Comparison of ENCODE assay signal across 1 cellular context in the genomic region with DNA sequence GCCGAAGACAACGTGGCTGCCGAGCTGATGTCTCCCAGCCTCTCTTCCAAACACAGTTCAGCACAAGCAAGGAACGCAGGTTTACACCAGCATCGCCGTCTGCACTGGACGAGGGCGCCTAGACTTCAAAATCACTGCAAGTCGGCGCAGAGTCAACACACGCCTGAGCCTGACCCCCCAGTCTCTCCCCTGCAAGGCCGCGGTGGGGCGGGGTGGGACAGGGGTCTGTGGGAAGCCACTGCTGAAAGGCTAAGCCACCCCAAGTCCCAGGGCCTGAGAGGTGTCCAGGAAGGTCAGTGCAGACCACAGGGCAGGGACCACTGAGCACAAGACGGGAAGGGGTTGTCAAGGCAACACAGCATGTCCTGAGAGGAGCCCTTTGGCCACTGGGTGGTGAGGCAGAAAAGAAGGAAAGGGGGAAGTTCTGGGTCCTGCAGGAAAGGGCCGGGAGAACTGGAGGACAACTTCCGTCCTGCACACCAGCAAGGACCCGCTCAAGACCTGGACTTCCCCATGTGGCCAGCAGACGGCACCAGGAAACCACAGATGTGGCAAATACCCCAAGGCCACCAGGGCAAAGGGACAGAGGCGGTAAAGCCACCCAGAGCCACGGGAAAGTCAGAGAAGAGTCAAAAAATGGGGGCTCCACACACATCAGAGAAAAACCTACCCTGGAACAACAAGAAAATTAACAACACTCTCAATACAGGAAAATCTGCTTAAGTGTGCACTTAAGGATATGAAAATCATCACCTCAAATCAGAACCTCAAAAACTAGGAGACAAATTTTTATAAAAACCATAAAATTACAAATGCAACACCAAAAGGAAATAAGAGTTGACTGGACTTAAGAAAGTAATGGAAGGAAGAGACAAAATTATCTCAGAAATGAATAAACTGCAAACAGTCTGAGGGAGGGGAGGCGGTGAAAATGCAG.
A peak's percentile ranks its signal among the peaks of the same experiment; 100 is the strongest.
TF ChIP-seq lines count a peak whose summit lies in the region.

No MANE protein-coding gene starts in this region.

TF ChIP-seq in HepG2, 621 proteins besides CTCF, POLR2A, EP300 and RAD21 (continued from another document and continues in another):
- TF ChIP-seq, protein P1, sequence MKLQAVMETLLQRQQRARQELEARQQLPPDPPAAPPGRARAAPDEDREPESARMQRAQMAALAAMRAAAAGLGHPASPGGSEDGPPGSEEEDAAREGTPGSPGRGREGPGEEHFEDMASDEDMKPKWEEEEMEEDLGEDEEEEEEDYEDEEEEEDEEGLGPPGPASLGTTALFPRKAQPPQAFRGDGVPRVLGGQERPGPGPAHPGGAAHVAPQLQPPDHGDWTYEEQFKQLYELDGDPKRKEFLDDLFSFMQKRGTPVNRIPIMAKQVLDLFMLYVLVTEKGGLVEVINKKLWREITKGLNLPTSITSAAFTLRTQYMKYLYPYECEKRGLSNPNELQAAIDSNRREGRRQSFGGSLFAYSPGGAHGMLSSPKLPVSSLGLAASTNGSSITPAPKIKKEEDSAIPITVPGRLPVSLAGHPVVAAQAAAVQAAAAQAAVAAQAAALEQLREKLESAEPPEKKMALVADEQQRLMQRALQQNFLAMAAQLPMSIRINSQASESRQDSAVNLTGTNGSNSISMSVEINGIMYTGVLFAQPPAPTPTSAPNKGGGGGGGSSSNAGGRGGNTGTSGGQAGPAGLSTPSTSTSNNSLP (IDR thresholded peaks at IDR 0.05; ENCODE audit: low read depth, low read length), result no peak
- TF ChIP-seq MTA3 (CRISPR knock-in tag; IDR thresholded peaks at IDR 0.05) (no peak), MYC (CRISPR knock-in tag; IDR thresholded peaks at IDR 0.05; ENCODE audit: borderline replicate concordance) (no peak; the same call in 1 of the 2 replicates), CREM (IDR thresholded peaks at IDR 0.05) (no peak), CREM (CRISPR knock-in tag; IDR thresholded peaks at IDR 0.05) (no peak), MEIS2 (CRISPR knock-in tag; IDR thresholded peaks at IDR 0.05) (no peak), RORA (CRISPR knock-in tag; IDR thresholded peaks at IDR 0.05) (no peak), RFXANK (CRISPR knock-in tag; IDR thresholded peaks at IDR 0.05) (no peak), JUN (CRISPR knock-in tag; IDR thresholded peaks at IDR 0.05) (no peak), NAIF1 (CRISPR knock-in tag; IDR thresholded peaks at IDR 0.05; ENCODE audit: borderline replicate concordance) (no peak), ZBTB7A (CRISPR knock-in tag; IDR thresholded peaks at IDR 0.05) (0 out of 2 replicates have a peak, but pooled peaks have one; percentile 35), ZFP36L2 (CRISPR knock-in tag; IDR thresholded peaks at IDR 0.05) (no peak), MED13 (CRISPR knock-in tag; IDR thresholded peaks at IDR 0.05) (no peak), ZNF615 (CRISPR knock-in tag; IDR thresholded peaks at IDR 0.05; ENCODE audit: borderline replicate concordance) (no peak), ZNF329 (CRISPR knock-in tag; IDR thresholded peaks at IDR 0.05; ENCODE audit: low read depth) (no peak), ZNF274 (CRISPR knock-in tag; IDR thresholded peaks at IDR 0.05) (peak; percentile 70; the same call in 1 of the 2 replicates), ZNF317 (CRISPR knock-in tag; IDR thresholded peaks at IDR 0.05) (0 out of 2 replicates have a peak, but pooled peaks have one; percentile 29), HDAC1 (CRISPR knock-in tag; IDR thresholded peaks at IDR 0.05) (no peak), SATB2 (CRISPR knock-in tag; IDR thresholded peaks at IDR 0.05) (no peak), ZNF124 (CRISPR knock-in tag; IDR thresholded peaks at IDR 0.05) (no peak), TGIF2 (CRISPR knock-in tag; IDR thresholded peaks at IDR 0.05) (no peak), GABPB1 (CRISPR knock-in tag; IDR thresholded peaks at IDR 0.05) (no peak)
- TF ChIP-seq, protein P2, sequence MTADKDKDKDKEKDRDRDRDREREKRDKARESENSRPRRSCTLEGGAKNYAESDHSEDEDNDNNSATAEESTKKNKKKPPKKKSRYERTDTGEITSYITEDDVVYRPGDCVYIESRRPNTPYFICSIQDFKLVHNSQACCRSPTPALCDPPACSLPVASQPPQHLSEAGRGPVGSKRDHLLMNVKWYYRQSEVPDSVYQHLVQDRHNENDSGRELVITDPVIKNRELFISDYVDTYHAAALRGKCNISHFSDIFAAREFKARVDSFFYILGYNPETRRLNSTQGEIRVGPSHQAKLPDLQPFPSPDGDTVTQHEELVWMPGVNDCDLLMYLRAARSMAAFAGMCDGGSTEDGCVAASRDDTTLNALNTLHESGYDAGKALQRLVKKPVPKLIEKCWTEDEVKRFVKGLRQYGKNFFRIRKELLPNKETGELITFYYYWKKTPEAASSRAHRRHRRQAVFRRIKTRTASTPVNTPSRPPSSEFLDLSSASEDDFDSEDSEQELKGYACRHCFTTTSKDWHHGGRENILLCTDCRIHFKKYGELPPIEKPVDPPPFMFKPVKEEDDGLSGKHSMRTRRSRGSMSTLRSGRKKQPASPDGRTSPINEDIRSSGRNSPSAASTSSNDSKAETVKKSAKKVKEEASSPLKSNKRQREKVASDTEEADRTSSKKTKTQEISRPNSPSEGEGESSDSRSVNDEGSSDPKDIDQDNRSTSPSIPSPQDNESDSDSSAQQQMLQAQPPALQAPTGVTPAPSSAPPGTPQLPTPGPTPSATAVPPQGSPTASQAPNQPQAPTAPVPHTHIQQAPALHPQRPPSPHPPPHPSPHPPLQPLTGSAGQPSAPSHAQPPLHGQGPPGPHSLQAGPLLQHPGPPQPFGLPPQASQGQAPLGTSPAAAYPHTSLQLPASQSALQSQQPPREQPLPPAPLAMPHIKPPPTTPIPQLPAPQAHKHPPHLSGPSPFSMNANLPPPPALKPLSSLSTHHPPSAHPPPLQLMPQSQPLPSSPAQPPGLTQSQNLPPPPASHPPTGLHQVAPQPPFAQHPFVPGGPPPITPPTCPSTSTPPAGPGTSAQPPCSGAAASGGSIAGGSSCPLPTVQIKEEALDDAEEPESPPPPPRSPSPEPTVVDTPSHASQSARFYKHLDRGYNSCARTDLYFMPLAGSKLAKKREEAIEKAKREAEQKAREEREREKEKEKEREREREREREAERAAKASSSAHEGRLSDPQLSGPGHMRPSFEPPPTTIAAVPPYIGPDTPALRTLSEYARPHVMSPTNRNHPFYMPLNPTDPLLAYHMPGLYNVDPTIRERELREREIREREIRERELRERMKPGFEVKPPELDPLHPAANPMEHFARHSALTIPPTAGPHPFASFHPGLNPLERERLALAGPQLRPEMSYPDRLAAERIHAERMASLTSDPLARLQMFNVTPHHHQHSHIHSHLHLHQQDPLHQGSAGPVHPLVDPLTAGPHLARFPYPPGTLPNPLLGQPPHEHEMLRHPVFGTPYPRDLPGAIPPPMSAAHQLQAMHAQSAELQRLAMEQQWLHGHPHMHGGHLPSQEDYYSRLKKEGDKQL (CRISPR knock-in tag; IDR thresholded peaks at IDR 0.05; ENCODE audit: low read depth), result no peak
- TF ChIP-seq, protein P3, sequence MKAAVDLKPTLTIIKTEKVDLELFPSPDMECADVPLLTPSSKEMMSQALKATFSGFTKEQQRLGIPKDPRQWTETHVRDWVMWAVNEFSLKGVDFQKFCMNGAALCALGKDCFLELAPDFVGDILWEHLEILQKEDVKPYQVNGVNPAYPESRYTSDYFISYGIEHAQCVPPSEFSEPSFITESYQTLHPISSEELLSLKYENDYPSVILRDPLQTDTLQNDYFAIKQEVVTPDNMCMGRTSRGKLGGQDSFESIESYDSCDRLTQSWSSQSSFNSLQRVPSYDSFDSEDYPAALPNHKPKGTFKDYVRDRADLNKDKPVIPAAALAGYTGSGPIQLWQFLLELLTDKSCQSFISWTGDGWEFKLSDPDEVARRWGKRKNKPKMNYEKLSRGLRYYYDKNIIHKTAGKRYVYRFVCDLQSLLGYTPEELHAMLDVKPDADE (CRISPR knock-in tag; IDR thresholded peaks at IDR 0.05), result no peak
- TF ChIP-seq, protein P4, sequence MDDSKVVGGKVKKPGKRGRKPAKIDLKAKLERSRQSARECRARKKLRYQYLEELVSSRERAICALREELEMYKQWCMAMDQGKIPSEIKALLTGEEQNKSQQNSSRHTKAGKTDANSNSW (CRISPR knock-in tag; IDR thresholded peaks at IDR 0.05; ENCODE audit: borderline replicate concordance), result no peak
- TF ChIP-seq, protein P5, sequence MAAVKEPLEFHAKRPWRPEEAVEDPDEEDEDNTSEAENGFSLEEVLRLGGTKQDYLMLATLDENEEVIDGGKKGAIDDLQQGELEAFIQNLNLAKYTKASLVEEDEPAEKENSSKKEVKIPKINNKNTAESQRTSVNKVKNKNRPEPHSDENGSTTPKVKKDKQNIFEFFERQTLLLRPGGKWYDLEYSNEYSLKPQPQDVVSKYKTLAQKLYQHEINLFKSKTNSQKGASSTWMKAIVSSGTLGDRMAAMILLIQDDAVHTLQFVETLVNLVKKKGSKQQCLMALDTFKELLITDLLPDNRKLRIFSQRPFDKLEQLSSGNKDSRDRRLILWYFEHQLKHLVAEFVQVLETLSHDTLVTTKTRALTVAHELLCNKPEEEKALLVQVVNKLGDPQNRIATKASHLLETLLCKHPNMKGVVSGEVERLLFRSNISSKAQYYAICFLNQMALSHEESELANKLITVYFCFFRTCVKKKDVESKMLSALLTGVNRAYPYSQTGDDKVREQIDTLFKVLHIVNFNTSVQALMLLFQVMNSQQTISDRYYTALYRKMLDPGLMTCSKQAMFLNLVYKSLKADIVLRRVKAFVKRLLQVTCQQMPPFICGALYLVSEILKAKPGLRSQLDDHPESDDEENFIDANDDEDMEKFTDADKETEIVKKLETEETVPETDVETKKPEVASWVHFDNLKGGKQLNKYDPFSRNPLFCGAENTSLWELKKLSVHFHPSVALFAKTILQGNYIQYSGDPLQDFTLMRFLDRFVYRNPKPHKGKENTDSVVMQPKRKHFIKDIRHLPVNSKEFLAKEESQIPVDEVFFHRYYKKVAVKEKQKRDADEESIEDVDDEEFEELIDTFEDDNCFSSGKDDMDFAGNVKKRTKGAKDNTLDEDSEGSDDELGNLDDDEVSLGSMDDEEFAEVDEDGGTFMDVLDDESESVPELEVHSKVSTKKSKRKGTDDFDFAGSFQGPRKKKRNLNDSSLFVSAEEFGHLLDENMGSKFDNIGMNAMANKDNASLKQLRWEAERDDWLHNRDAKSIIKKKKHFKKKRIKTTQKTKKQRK (IDR thresholded peaks at IDR 0.05; ENCODE audit: low read length), result no peak
- TF ChIP-seq, protein P6, sequence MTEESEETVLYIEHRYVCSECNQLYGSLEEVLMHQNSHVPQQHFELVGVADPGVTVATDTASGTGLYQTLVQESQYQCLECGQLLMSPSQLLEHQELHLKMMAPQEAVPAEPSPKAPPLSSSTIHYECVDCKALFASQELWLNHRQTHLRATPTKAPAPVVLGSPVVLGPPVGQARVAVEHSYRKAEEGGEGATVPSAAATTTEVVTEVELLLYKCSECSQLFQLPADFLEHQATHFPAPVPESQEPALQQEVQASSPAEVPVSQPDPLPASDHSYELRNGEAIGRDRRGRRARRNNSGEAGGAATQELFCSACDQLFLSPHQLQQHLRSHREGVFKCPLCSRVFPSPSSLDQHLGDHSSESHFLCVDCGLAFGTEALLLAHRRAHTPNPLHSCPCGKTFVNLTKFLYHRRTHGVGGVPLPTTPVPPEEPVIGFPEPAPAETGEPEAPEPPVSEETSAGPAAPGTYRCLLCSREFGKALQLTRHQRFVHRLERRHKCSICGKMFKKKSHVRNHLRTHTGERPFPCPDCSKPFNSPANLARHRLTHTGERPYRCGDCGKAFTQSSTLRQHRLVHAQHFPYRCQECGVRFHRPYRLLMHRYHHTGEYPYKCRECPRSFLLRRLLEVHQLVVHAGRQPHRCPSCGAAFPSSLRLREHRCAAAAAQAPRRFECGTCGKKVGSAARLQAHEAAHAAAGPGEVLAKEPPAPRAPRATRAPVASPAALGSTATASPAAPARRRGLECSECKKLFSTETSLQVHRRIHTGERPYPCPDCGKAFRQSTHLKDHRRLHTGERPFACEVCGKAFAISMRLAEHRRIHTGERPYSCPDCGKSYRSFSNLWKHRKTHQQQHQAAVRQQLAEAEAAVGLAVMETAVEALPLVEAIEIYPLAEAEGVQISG (CRISPR knock-in tag; IDR thresholded peaks at IDR 0.05), result 0 out of 2 replicates have a peak, but pooled peaks have one; percentile 15
- TF ChIP-seq, protein P7, sequence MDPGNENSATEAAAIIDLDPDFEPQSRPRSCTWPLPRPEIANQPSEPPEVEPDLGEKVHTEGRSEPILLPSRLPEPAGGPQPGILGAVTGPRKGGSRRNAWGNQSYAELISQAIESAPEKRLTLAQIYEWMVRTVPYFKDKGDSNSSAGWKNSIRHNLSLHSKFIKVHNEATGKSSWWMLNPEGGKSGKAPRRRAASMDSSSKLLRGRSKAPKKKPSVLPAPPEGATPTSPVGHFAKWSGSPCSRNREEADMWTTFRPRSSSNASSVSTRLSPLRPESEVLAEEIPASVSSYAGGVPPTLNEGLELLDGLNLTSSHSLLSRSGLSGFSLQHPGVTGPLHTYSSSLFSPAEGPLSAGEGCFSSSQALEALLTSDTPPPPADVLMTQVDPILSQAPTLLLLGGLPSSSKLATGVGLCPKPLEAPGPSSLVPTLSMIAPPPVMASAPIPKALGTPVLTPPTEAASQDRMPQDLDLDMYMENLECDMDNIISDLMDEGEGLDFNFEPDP (CRISPR knock-in tag; conservative IDR thresholded peaks at IDR 0.05), result no peak
- TF ChIP-seq, protein P8, sequence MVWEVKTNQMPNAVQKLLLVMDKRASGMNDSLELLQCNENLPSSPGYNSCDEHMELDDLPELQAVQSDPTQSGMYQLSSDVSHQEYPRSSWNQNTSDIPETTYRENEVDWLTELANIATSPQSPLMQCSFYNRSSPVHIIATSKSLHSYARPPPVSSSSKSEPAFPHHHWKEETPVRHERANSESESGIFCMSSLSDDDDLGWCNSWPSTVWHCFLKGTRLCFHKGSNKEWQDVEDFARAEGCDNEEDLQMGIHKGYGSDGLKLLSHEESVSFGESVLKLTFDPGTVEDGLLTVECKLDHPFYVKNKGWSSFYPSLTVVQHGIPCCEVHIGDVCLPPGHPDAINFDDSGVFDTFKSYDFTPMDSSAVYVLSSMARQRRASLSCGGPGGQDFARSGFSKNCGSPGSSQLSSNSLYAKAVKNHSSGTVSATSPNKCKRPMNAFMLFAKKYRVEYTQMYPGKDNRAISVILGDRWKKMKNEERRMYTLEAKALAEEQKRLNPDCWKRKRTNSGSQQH (CRISPR knock-in tag; IDR thresholded peaks at IDR 0.05; ENCODE audit: low read depth), result no peak
- TF ChIP-seq, protein P9, sequence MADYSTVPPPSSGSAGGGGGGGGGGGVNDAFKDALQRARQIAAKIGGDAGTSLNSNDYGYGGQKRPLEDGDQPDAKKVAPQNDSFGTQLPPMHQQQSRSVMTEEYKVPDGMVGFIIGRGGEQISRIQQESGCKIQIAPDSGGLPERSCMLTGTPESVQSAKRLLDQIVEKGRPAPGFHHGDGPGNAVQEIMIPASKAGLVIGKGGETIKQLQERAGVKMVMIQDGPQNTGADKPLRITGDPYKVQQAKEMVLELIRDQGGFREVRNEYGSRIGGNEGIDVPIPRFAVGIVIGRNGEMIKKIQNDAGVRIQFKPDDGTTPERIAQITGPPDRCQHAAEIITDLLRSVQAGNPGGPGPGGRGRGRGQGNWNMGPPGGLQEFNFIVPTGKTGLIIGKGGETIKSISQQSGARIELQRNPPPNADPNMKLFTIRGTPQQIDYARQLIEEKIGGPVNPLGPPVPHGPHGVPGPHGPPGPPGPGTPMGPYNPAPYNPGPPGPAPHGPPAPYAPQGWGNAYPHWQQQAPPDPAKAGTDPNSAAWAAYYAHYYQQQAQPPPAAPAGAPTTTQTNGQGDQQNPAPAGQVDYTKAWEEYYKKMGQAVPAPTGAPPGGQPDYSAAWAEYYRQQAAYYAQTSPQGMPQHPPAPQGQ (CRISPR knock-in tag; IDR thresholded peaks at IDR 0.05; ENCODE audit: borderline replicate concordance), result no peak
- TF ChIP-seq, protein P10, sequence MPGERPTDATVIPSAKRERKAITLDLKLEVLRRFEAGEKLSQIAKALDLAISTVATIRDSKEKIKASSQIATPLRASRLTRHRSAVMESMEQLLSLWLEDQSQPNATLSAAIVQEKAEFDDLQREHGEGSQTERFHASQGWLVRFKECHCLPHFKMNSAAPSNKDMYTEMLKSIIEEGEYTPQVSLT (CRISPR knock-in tag; IDR thresholded peaks at IDR 0.05; ENCODE audit: borderline replicate concordance, low read depth), result no peak
- TF ChIP-seq, protein P11, sequence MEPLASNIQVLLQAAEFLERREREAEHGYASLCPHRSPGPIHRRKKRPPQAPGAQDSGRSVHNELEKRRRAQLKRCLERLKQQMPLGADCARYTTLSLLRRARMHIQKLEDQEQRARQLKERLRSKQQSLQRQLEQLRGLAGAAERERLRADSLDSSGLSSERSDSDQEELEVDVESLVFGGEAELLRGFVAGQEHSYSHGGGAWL (CRISPR knock-in tag; IDR thresholded peaks at IDR 0.05), result no peak
